Comparison of ENCODE assay signal across 8 cellular contexts in the genomic region with DNA sequence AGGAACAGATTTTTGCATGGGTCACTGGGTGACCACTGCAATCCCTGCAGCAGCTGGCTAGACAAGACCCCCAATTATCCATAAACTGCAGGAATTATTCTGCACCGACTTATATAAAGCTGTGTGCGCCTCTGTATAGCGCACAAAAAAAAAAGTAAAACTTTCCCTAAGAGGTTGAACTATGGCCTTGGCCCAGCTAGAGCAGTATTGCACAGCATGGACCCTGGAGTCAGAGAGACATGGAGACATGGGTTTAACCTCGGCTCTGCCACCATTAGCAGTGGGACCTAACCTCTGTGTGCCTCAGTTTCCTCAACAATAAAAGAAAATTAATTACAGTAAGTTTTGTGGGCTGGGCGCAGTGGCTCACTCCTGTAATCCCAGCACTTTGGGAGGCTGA. TPM values are rescaled to one million over a fixed set of nuclear protein-coding genes. Genes with fewer than 3 reads are reported as not detected.
"Had no signal": no experiment of that assay in that cellular context is flagged by ENCODE, and none has a peak within 500 bp of the region (broad histone marks: within the 10 kb centered on the region; RNA-seq: fewer than 3 reads in every experiment).

No MANE protein-coding gene starts in this region.

- DNase-seq: GDM1, GF-D8 had no signal

- FAIRE-seq: G401.6, GM12891, GM12892, GM18507, GM19239 had no signal

- H3K4me3 ChIP-seq: GM12878 had no signal

RNA-seq across cellular contexts. Expression of a gene that starts 50.9 kb away (rescaled TPM):
- total RNA-seq: GM12878 had no signal
- polyA plus RNA-seq: GM12878 had no signal

RNA-seq across cellular contexts. Expression of a gene that starts 56.5 kb away (rescaled TPM):
- total RNA-seq: GM12878 had no signal
